28 cellular contexts compared by ENCODE assay signal in the genomic region with DNA sequence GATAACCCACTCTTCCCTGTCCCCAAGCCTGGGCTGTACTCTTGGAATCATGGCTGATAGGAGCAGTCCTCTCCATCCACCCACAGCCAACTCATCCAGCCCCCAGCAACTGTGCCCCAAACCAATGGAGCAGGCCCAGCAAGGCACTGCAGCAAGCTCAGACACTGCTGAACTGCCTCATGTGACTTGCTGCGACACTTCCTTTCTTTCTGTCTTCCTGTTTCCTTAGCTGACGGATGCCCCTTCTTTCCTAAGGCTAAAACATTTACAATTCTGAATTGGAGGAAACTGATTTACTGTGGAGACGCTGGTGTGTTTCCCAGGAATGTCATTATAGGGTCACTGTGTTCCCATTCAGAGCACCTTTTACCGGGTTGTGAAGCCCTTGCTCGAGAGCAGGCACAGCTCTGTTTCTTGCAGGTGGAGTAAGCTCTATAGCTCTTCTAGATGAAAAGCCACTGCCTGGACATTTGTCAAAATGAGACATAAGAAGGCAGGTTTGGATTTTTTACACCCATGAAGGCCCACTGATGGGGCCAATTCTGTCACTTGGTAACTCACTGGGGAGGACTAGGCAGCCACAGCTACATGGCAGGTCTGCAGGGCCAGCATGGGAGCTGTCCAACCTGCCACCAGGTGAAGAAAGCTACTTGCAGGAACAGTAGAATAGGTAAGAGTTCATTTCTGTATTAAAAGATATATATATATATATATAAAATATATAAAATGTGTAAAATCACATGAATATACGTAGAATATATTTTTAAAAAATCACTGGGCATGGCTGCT. TPM values are rescaled to one million over a fixed set of nuclear protein-coding genes. Genes with fewer than 3 reads are reported as not detected.
DNase-seq lines count a peak whose midpoint lies in the region; FAIRE-seq and TF ChIP-seq lines count a peak whose summit lies in the region.
"Had no signal": no experiment of that assay in that cellular context is flagged by ENCODE, and none has a peak within 500 bp of the region (broad histone marks: within the 10 kb centered on the region; RNA-seq: fewer than 3 reads in every experiment).

No MANE protein-coding gene starts in this region.

- H2BK12ac ChIP-seq in neuronal stem cell (ENCODE audit: low read length), result no peak overlapping the region

- H3K9me3 ChIP-seq in esophagus squamous epithelium (no peaks in the 10 kb centered on the region), neuronal stem cell (replicated peaks in 1 of 2; ENCODE audit: control insufficient read depth in 2 of 2, insufficient read depth in 1 of 2, low read depth in 1 of 2, low read length in 2 of 2) (no peaks in the 10 kb centered on the region), BE2C (no peaks in the 10 kb centered on the region)
- H3K9me3 ChIP-seq: tibial nerve had no signal

- H3K36me3 Mint-ChIP-seq in CD14-positive monocyte, result peaks cover 59 to 86% of the 10 kb centered on the region in 2 donors
- peaks cover 30% of the 10 kb centered on the region for H3K36me3 Mint-ChIP-seq in activated T-helper 2 cell treated with anti-CD3 and anti-CD28 coated beads, Interferon-gamma antibody, Interleukin-2, Interleukin-4, amounts not matched to agents 10 μg/mL and 5 μg/mL and 100 μg/mL, durations not matched to agents 14 hours and 24 hours and 36 hours (ENCODE audit: low read depth)

- H2AFZ ChIP-seq in neuronal stem cell (ENCODE audit: low read length), result no peak overlapping the region

- no peak overlapping the region for H3K14ac ChIP-seq in neuronal stem cell (ENCODE audit: low read length)

- H3K36me3 ChIP-seq in esophagus squamous epithelium (peaks cover 7 to 75% (median 8%) of the 10 kb centered on the region in 3 donors), neuronal stem cell (replicated peaks in 1 of 2; ENCODE audit: control insufficient read depth in 2 of 2, insufficient read depth in 2 of 2, low read length in 2 of 2) (peaks cover 9 to 64% of the 10 kb centered on the region in 2 donors), BE2C (no peaks in the 10 kb centered on the region)

- TF ChIP-seq EP300 in Ishikawa (IDR thresholded peaks at IDR 0.05; ENCODE audit: borderline replicate concordance), result no peak

- H3K4me1 ChIP-seq in esophagus squamous epithelium (peaks cover 0 to under 1% (median 0%) of the 10 kb centered on the region in 3 donors), neuronal stem cell (ENCODE audit: control insufficient read depth in 2 of 2, insufficient read depth in 1 of 2, low read depth in 1 of 2, low read length in 2 of 2) (peaks cover 0 to 2% of the 10 kb centered on the region in 2 donors), BE2C (no peaks in the 10 kb centered on the region; the same call in 1 of the 2 replicates)

- WGBS in esophagus squamous epithelium, 2 donors, result 76 to 78% methylated on average over 5 to 6 of the region's 6 CpGs
- no CpG with 5 or more reads among the region's 6 CpGs for WGBS in neuronal stem cell (ENCODE audit: extremely low coverage in 2 of 2, insufficient read length in 2 of 2, insufficient replicate concordance in 1 of 2), 2 donors

- no peak overlapping the region for H3K4ac ChIP-seq in neuronal stem cell (ENCODE audit: low read length)

- no peak overlapping the region for H4K8ac ChIP-seq in neuronal stem cell (ENCODE audit: low read depth, low read length)

- no peak overlapping the region for H2AK5ac ChIP-seq in neuronal stem cell (ENCODE audit: low read depth, low read length)

- peak overlapping the region; percentile 21 to 71 for H3K4me3 Mint-ChIP-seq in CD14-positive monocyte
- H3K4me3 Mint-ChIP-seq in activated T-helper 2 cell treated with anti-CD3 and anti-CD28 coated beads, Interferon-gamma antibody, Interleukin-2, Interleukin-4, amounts not matched to agents 10 μg/mL and 5 μg/mL and 100 μg/mL, durations not matched to agents 14 hours and 24 hours and 36 hours (ENCODE audit: low read depth), result no peak overlapping the region
- H3K4me3 Mint-ChIP-seq: activated B cell treated with CpG ODN at 0.5 μM for 24 hours; activated T-helper 17 cell treated with anti-CD3 and anti-CD28 coated beads, Interleukin-2, amount 50 U/mL, for 72 hours; CD4-positive, alpha-beta T cell; memory B cell; stimulated activated naive CD8-positive, alpha-beta T cell treated with anti-CD3 and anti-CD28 coated beads, Interleukin-15, Interleukin-2, amounts not matched to agents 100 ng/mL and 50 ng/mL, for 24 hours had no signal

- peak overlapping the region; percentile 33 for H3K9ac ChIP-seq in neuronal stem cell (ENCODE audit: low read depth, low read length, poor library complexity)

- no peak overlapping the region for H2BK15ac ChIP-seq in neuronal stem cell (ENCODE audit: low read length)

- no peak for TF ChIP-seq POLR2A in esophagus squamous epithelium (IDR thresholded peaks at IDR 0.05)

- intact Hi-C loops in CD14-positive monocyte (cut with micrococcal nuclease), result no loop called here
- intact Hi-C loops in esophagus squamous epithelium (cut with DNase I), result no loop called here
- intact Hi-C loops in activated T-helper 2 cell treated with anti-CD3 and anti-CD28 coated beads, Interferon-gamma antibody, Interleukin-2, Interleukin-4, amounts not matched to agents 10 μg/mL and 5 μg/mL and 100 μg/mL, durations not matched to agents 14 hours and 24 hours and 36 hours (cut with micrococcal nuclease), result no loop called here

- H3K27ac Mint-ChIP-seq in CD14-positive monocyte, result peak overlapping the region; percentile 85 to 98 (median 90)
- H3K27ac Mint-ChIP-seq in activated T-helper 2 cell treated with anti-CD3 and anti-CD28 coated beads, Interferon-gamma antibody, Interleukin-2, Interleukin-4, amounts not matched to agents 10 μg/mL and 5 μg/mL and 100 μg/mL, durations not matched to agents 14 hours and 24 hours and 36 hours, result no peak overlapping the region
- H3K27ac Mint-ChIP-seq: activated B cell treated with CpG ODN at 0.5 μM for 24 hours; activated T-helper 17 cell treated with anti-CD3 and anti-CD28 coated beads, Interleukin-2, amount 50 U/mL, for 72 hours; CD4-positive, alpha-beta T cell; memory B cell; stimulated activated naive CD8-positive, alpha-beta T cell treated with anti-CD3 and anti-CD28 coated beads, Interleukin-15, Interleukin-2, amounts not matched to agents 100 ng/mL and 50 ng/mL, for 24 hours had no signal

- H3K27me3 Mint-ChIP-seq in CD14-positive monocyte (ENCODE audit: low read depth in 3 of 3), result no peaks in the 10 kb centered on the region
- no peaks in the 10 kb centered on the region for H3K27me3 Mint-ChIP-seq in activated T-helper 2 cell treated with anti-CD3 and anti-CD28 coated beads, Interferon-gamma antibody, Interleukin-2, Interleukin-4, amounts not matched to agents 10 μg/mL and 5 μg/mL and 100 μg/mL, durations not matched to agents 14 hours and 24 hours and 36 hours (ENCODE audit: low read depth)
- H3K27me3 Mint-ChIP-seq: activated B cell treated with CpG ODN at 0.5 μM for 24 hours; activated T-helper 17 cell treated with anti-CD3 and anti-CD28 coated beads, Interleukin-2, amount 50 U/mL, for 72 hours; CD4-positive, alpha-beta T cell; memory B cell; stimulated activated naive CD8-positive, alpha-beta T cell treated with anti-CD3 and anti-CD28 coated beads, Interleukin-15, Interleukin-2, amounts not matched to agents 100 ng/mL and 50 ng/mL, for 24 hours had no signal

- no peak overlapping the region for H3K4me2 ChIP-seq in neuronal stem cell (ENCODE audit: insufficient read depth, low read length, poor library complexity, severe bottlenecking)

- H3K23ac ChIP-seq in neuronal stem cell (ENCODE audit: low read depth, low read length, poor library complexity), result no peak overlapping the region

- no peak overlapping the region for H3K18ac ChIP-seq in neuronal stem cell (ENCODE audit: low read length)

- no peak overlapping the region for H2BK5ac ChIP-seq in neuronal stem cell (ENCODE audit: low read length)

- no peak overlapping the region for H4K91ac ChIP-seq in neuronal stem cell (ENCODE audit: low read depth, low read length, poor library complexity)

- TF ChIP-seq CTCF in CD14-positive monocyte (IDR thresholded peaks at IDR 0.05) (no peak), esophagus squamous epithelium (IDR thresholded peaks at IDR 0.05) (no peak), BE2C (IDR thresholded peaks at IDR 0.05; ENCODE audit: low read depth, low read length) (no peak)

- no peak overlapping the region for H2BK120ac ChIP-seq in neuronal stem cell (ENCODE audit: low read depth, low read length)

- H3K4me1 Mint-ChIP-seq in CD14-positive monocyte, result peaks cover 18% of the 10 kb centered on the region
- peaks cover 5% of the 10 kb centered on the region for H3K4me1 Mint-ChIP-seq in activated T-helper 2 cell treated with anti-CD3 and anti-CD28 coated beads, Interferon-gamma antibody, Interleukin-2, Interleukin-4, amounts not matched to agents 10 μg/mL and 5 μg/mL and 100 μg/mL, durations not matched to agents 14 hours and 24 hours and 36 hours (ENCODE audit: low read depth)
- H3K4me1 Mint-ChIP-seq: activated B cell treated with CpG ODN at 0.5 μM for 24 hours; activated T-helper 17 cell treated with anti-CD3 and anti-CD28 coated beads, Interleukin-2, amount 50 U/mL, for 72 hours; memory B cell had no signal

- no peaks in the 10 kb centered on the region for H3K79me1 ChIP-seq in neuronal stem cell (ENCODE audit: low read depth, low read length)

- FAIRE-seq in RCC 7860 (lab: Jason Lieb, UNC), result no peak
- FAIRE-seq: GM19239, islet of Langerhans, K562 had no signal

- H3K4me3 ChIP-seq in esophagus squamous epithelium (no peak overlapping the region), neuronal stem cell (ENCODE audit: low read length in 2 of 2) (no peak overlapping the region), BE2C (ENCODE audit: low read depth, low read length) (no peak overlapping the region)
- H3K4me3 ChIP-seq: dorsolateral prefrontal cortex, K562, tibial nerve had no signal

- H3K27me3 ChIP-seq in esophagus squamous epithelium (no peaks in the 10 kb centered on the region), neuronal stem cell (ENCODE audit: control insufficient read depth in 3 of 3, insufficient read depth in 3 of 3, low read depth in 1 of 3, low read length in 3 of 3) (no peaks in the 10 kb centered on the region), BE2C (no peaks in the 10 kb centered on the region)
- H3K27me3 ChIP-seq: dorsolateral prefrontal cortex, tibial nerve had no signal

- H3K27ac ChIP-seq in esophagus squamous epithelium, result peak overlapping the region in 3 of 4 donors; percentile 9 to 30 (median 19)
- no peak overlapping the region for H3K27ac ChIP-seq in neuronal stem cell (replicated peaks; ENCODE audit: low read length)
- H3K27ac ChIP-seq: dorsolateral prefrontal cortex, tibial nerve had no signal

- TF ChIP-seq RAD21 in Ishikawa (IDR thresholded peaks at IDR 0.05; ENCODE audit: low read depth), result no peak

- no peaks in the 10 kb centered on the region for H3K9me3 Mint-ChIP-seq in CD14-positive monocyte
- H3K9me3 Mint-ChIP-seq in activated T-helper 2 cell treated with anti-CD3 and anti-CD28 coated beads, Interferon-gamma antibody, Interleukin-2, Interleukin-4, amounts not matched to agents 10 μg/mL and 5 μg/mL and 100 μg/mL, durations not matched to agents 14 hours and 24 hours and 36 hours, result no peaks in the 10 kb centered on the region
- H3K9me3 Mint-ChIP-seq: activated B cell treated with CpG ODN at 0.5 μM for 24 hours; activated naive CD4-positive, alpha-beta T cell treated with anti-CD3 and anti-CD28 coated beads, Interleukin-2, amount 50 U/mL, for 72 hours; activated T-helper 17 cell treated with anti-CD3 and anti-CD28 coated beads, Interleukin-2, amount 50 U/mL, for 72 hours; CD4-positive, alpha-beta T cell; memory B cell; stimulated activated naive CD8-positive, alpha-beta T cell treated with anti-CD3 and anti-CD28 coated beads, Interleukin-15, Interleukin-2, amounts not matched to agents 100 ng/mL and 50 ng/mL, for 24 hours had no signal

- DNase-seq in CD14-positive monocyte (ENCODE audit: low spot score) (peak; percentile 61), esophagus squamous epithelium (lab: John Stamatoyannopoulos, UW) (no peak), neuronal stem cell (ENCODE audit: low spot score) (no peak), DMS153 treated with DMSO at 0.1 percent for 48 hours (lab: John Stamatoyannopoulos, UW; ENCODE audit: unreplicated experiment) (no peak), RCC 7860 (ENCODE audit: low spot score) (no peak), BE2C (no peak)
- no peak for DNase-seq in activated T-helper 2 cell treated with anti-CD3 and anti-CD28 coated beads, Interferon-gamma antibody, Interleukin-2, Interleukin-4, amounts not matched to agents 10 μg/mL and 5 μg/mL and 100 μg/mL, durations not matched to agents 14 hours and 24 hours and 36 hours (ENCODE audit: low spot score)
- DNase-seq: activated B cell treated with CpG ODN at 0.5 μM for 24 hours; activated CD4-positive, alpha-beta T cell treated with anti-CD3 and anti-CD28 coated beads, Interleukin-2, amount 50 U/mL, for 4 hours; CD4-positive, alpha-beta T cell; central memory CD4-positive, alpha-beta T cell; dorsolateral prefrontal cortex; hypothalamus; NCI-H1105 treated with DMSO at 0.1 percent for 48 hours; NCI-H2081; NCI-H82; occipital lobe; retina; stimulated activated CD4-positive, alpha-beta T cell treated with anti-CD3 and anti-CD28 coated beads, Interleukin-4, amount 100 ng/mL, for 24 hours had no signal

RNA-seq across cellular contexts. Expression of a gene that starts 27.4 kb away (rescaled TPM):
- 10 to 100 TPM; 59.5 to 68.1 TPM for polyA plus RNA-seq in CD14-positive monocyte
- total RNA-seq in esophagus squamous epithelium, result 10 to 100 TPM; 17.8 to 29.0 (median 20.2) TPM
- polyA plus RNA-seq in neuronal stem cell (2013, experiment 1 of 2), result 27.7 TPM
- 27.5 TPM for polyA plus RNA-seq in neuronal stem cell (2013, experiment 2 of 2)
- 55.0 TPM for polyA plus RNA-seq in BE2C (2012; ENCODE audit: insufficient read depth, insufficient read length, low read depth)
- 27.1 and 30.5 TPM in 2 replicates for total RNA-seq in activated T-helper 2 cell treated with anti-CD3 and anti-CD28 coated beads, Interferon-gamma antibody, Interleukin-2, Interleukin-4, amounts not matched to agents 10 μg/mL and 5 μg/mL and 100 μg/mL, durations not matched to agents 14 hours and 24 hours and 36 hours

RNA-seq across cellular contexts. Expression of a gene that starts 59.8 kb away (rescaled TPM):
- polyA plus RNA-seq in CD14-positive monocyte, result 10 to 100 TPM; 33.9 to 37.8 TPM
- total RNA-seq in esophagus squamous epithelium, result 10 to 100 TPM; 18.8 to 32.4 (median 22.3) TPM
- 23.9 TPM for polyA plus RNA-seq in neuronal stem cell (2013, experiment 1 of 2)
- 26.1 TPM for polyA plus RNA-seq in neuronal stem cell (2013, experiment 2 of 2)
- 11.5 TPM for polyA plus RNA-seq in BE2C (2012; ENCODE audit: insufficient read depth, insufficient read length, low read depth)
- total RNA-seq in activated T-helper 2 cell treated with anti-CD3 and anti-CD28 coated beads, Interferon-gamma antibody, Interleukin-2, Interleukin-4, amounts not matched to agents 10 μg/mL and 5 μg/mL and 100 μg/mL, durations not matched to agents 14 hours and 24 hours and 36 hours, result 17.7 and 19.4 TPM in 2 replicates
